8 cellular contexts compared by ENCODE assay signal in genomic region chr7:100407285-100408180, GRCh38. TPM values are rescaled to one million over a fixed set of nuclear protein-coding genes. Genes with fewer than 3 reads are reported as not detected.
A peak's percentile ranks its signal among the peaks of the same experiment; 100 is the strongest.
DNase-seq lines count a peak whose midpoint lies in the region; ATAC-seq, FAIRE-seq and TF ChIP-seq lines count a peak whose summit lies in the region.

No MANE protein-coding gene starts in this region.

- no peak overlapping the region for H2BK5ac ChIP-seq in IMR-90 (ENCODE audit: low read depth, low read length, poor library complexity, severe bottlenecking)

- H4K20me1 ChIP-seq in IMR-90 (ENCODE audit: insufficient read depth, low read length): no peaks in the 10 kb centered on the region

- POLR2A ChIA-PET in IMR-90 (lab: Charles Lee; ENCODE audit: unreplicated experiment): no interaction called here

- H3K4me3 ChIP-seq in IMR-90 (ENCODE audit: insufficient read depth, low read depth, low read length) (no peak overlapping the region), astrocyte of the cerebellum (ENCODE audit: low read depth, low read length) (no peak overlapping the region)

- BruUV-seq in IMR-90 (replicated peaks; lab: Mats Ljungman, UMichigan): no TSS peak

- no peak overlapping the region for H3K18ac ChIP-seq in IMR-90 (ENCODE audit: low read depth, low read length)

- CTCF ChIA-PET in IMR-90 (lab: Yijun Ruan, JAX): interaction anchor here (0.5 to 1.3 kb wide), 6 partner anchors 10 to 276 kb away, joined by 3 to 4 read pairs (median 4); no protein-coding TSS in a partner anchor

- no peak overlapping the region for H3K14ac ChIP-seq in IMR-90 (replicated peaks; ENCODE audit: low read depth, low read length)

- no peak overlapping the region for H2BK15ac ChIP-seq in IMR-90 (ENCODE audit: low read depth, low read length)

- TF ChIP-seq CTCF in IMR-90 (conservative IDR thresholded peaks at IDR 0.05; ENCODE audit: low read depth, low read length): peak; percentile 75
- TF ChIP-seq CTCF in astrocyte of the cerebellum (IDR thresholded peaks at IDR 0.05; ENCODE audit: low read depth, low read length, missing control alignments): peak; percentile 74

- H3K79me1 ChIP-seq in IMR-90 (ENCODE audit: low read depth in 1 of 2, low read length in 2 of 2): no peaks in the 10 kb centered on the region

- H2AK5ac ChIP-seq in IMR-90 (ENCODE audit: low read depth, low read length): no peak overlapping the region

- H3K4ac ChIP-seq in IMR-90 (ENCODE audit: low read depth, low read length): no peak overlapping the region

- no peak overlapping the region for H2BK20ac ChIP-seq in IMR-90 (ENCODE audit: low read depth, low read length)

- H3K27ac ChIP-seq in IMR-90 (ENCODE audit: insufficient read depth, low read length): no peak overlapping the region

- dilution Hi-C loops in IMR-90 (cut with HindIII; ENCODE audit: low sequenced_read_pairs, unreplicated experiment): no loop called here

- H3K9ac ChIP-seq in IMR-90 (ENCODE audit: low read depth, low read length): no peak overlapping the region

- no peak overlapping the region for H2AFZ ChIP-seq in IMR-90 (replicated peaks; ENCODE audit: low read length, poor library complexity)

- no peak overlapping the region for H4K5ac ChIP-seq in IMR-90 (ENCODE audit: low read depth, low read length)

- no peak overlapping the region for H2AK9ac ChIP-seq in IMR-90 (replicated peaks; ENCODE audit: low read depth, low read length, poor library complexity)

- no peaks in the 10 kb centered on the region; the same call in 1 of the 2 replicates for H3K4me1 ChIP-seq in IMR-90 (ENCODE audit: control insufficient read depth, insufficient read depth, low read length)

- no peak overlapping the region for H2BK120ac ChIP-seq in IMR-90 (ENCODE audit: low read depth, low read length)

- H4K91ac ChIP-seq in IMR-90 (ENCODE audit: insufficient read depth, low read depth, low read length): no peak overlapping the region

- peaks cover 45% of the 10 kb centered on the region for H3K27me3 ChIP-seq in IMR-90 (ENCODE audit: control insufficient read depth, insufficient read depth, low read length)

- peak; percentile 85 for FAIRE-seq in G401.6 (lab: Jason Lieb, UNC)

- no peak for TF ChIP-seq POLR2A in IMR-90 (IDR thresholded peaks at IDR 0.05; ENCODE audit: low read depth, low read length)

- H3K36me3 ChIP-seq in IMR-90 (ENCODE audit: control insufficient read depth, insufficient read depth, low read length): no peaks in the 10 kb centered on the region

- intact Hi-C loops in IMR-90 (cut with micrococcal nuclease): loop anchor here (2.0 kb wide), 1 partner anchor 275 kb away; no protein-coding TSS in a partner anchor

- H3K9me1 ChIP-seq in IMR-90 (ENCODE audit: insufficient read depth, low read length): no peaks in the 10 kb centered on the region

- ATAC-seq in IMR-90 (ENCODE audit: low read depth) (peak; percentile 98), GM19023 (IDR thresholded peaks at IDR 0.05; ENCODE audit: unreplicated experiment) (no peak)

- no peak overlapping the region for H3K56ac ChIP-seq in IMR-90 (ENCODE audit: extremely low read depth, insufficient read depth, low read length)

- H3K23ac ChIP-seq in IMR-90 (ENCODE audit: low read depth, low read length): no peak overlapping the region

- in situ Hi-C loops in IMR-90 (cut with MboI; ENCODE audit: low sequenced_read_pairs): no loop called here
- in situ Hi-C loops in astrocyte of the cerebellum (cut with HindIII; ENCODE audit: low sequenced_read_pairs): no loop called here

- H4K8ac ChIP-seq in IMR-90 (ENCODE audit: low read depth in 2 of 2, low read length in 2 of 2): no peak overlapping the region

- no peaks in the 10 kb centered on the region for H3K9me3 ChIP-seq in IMR-90 (ENCODE audit: control insufficient read depth, insufficient read depth, low read length)

- DNase-seq in A172 (ENCODE audit: low spot score) (peak; percentile 82), IMR-90 (peak; percentile 81), RPMI7951 (ENCODE audit: low read depth) (peak; percentile 70), astrocyte of the cerebellum (ENCODE audit: low read depth) (peak; percentile 64), inferior parietal cortex (ENCODE audit: extremely low spot score) (peak; percentile 68)
- peak; percentile 12 for DNase-seq in stimulated activated CD4-positive, alpha-beta T cell treated with anti-CD3 and anti-CD28 coated beads, Interleukin-4, amount 100 ng/mL, for 1 hour

- no peak overlapping the region for H3K4me2 ChIP-seq in IMR-90 (ENCODE audit: low read depth, low read length)

- peak; percentile 73 for TF ChIP-seq RAD21 in IMR-90 (IDR thresholded peaks at IDR 0.05; ENCODE audit: low read length)

- 13% methylated on average over 2 of the region's 12 CpGs; no CpG with 5 or more reads in 1 of the 2 experiments for WGBS in IMR-90 (ENCODE audit: extremely low coverage in 2 of 2, insufficient read length in 1 of 2), 2 experiments

TF ChIP-seq in IMR-90, 13 proteins besides CTCF, POLR2A, EP300 and RAD21:
- TF ChIP-seq SMC3 (IDR thresholded peaks at IDR 0.05; ENCODE audit: low read depth, low read length) (peak; percentile 56), MAZ (IDR thresholded peaks at IDR 0.05; ENCODE audit: borderline replicate concordance, low read depth, low read length) (no peak), FOS (IDR thresholded peaks at IDR 0.05; ENCODE audit: low read depth, low read length) (peak; percentile 18; the same call in 1 of the 2 replicates), NFE2L2 (IDR thresholded peaks at IDR 0.05; ENCODE audit: low read depth, low read length) (no peak), RFX5 (IDR thresholded peaks at IDR 0.05; ENCODE audit: low read depth, low read length) (no peak), MXI1 (IDR thresholded peaks at IDR 0.05; ENCODE audit: borderline replicate concordance, low read depth, low read length) (no peak), RCOR1 (IDR thresholded peaks at IDR 0.05; ENCODE audit: insufficient replicate concordance, low read length) (no peak), MAFK (IDR thresholded peaks at IDR 0.05; ENCODE audit: low read depth, low read length) (no peak), CEBPB (IDR thresholded peaks at IDR 0.05; ENCODE audit: low read depth, low read length) (no peak), ELK1 (IDR thresholded peaks at IDR 0.05; ENCODE audit: borderline replicate concordance, low read depth, low read length) (no peak), CHD1 (IDR thresholded peaks at IDR 0.05; ENCODE audit: low read depth, low read length) (no peak), BHLHE40 (IDR thresholded peaks at IDR 0.05; ENCODE audit: low read depth, low read length) (no peak)
- TF ChIP-seq, protein P1, sequence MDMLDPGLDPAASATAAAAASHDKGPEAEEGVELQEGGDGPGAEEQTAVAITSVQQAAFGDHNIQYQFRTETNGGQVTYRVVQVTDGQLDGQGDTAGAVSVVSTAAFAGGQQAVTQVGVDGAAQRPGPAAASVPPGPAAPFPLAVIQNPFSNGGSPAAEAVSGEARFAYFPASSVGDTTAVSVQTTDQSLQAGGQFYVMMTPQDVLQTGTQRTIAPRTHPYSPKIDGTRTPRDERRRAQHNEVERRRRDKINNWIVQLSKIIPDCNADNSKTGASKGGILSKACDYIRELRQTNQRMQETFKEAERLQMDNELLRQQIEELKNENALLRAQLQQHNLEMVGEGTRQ (IDR thresholded peaks at IDR 0.05; ENCODE audit: low read depth, low read length): no peak

RNA-seq across cellular contexts. Expression of gene ZCWPW1, which starts 21.0 kb away (rescaled TPM):
- total RNA-seq in A172 (2014; rRNA removed; shearing (Covaris generic)): 2.9 and 3.7 TPM in 2 replicates
- total RNA-seq in IMR-90 (2012; rRNA removed): 0.56 and 0.72 TPM in 2 replicates
- 0.76 and 1.3 TPM in 2 replicates for polyA plus RNA-seq in IMR-90 (2012; rRNA removed)
- 0.37 and 0.51 TPM in 2 replicates for polyA plus RNA-seq in IMR-90 (2012; cell fraction: cytosol; rRNA removed)
- 1.3 and 2.5 TPM in 2 replicates for polyA plus RNA-seq in IMR-90 (2012; cell fraction: nucleus; rRNA removed; ENCODE audit: low replicate concordance)
- 0.20 and 3.7 TPM in 2 replicates for total RNA-seq in RPMI7951 (2014; rRNA removed; shearing (Covaris generic))

RNA-seq across cellular contexts. Expression of gene MEPCE, which starts 22.1 kb away (rescaled TPM):
- total RNA-seq in A172 (2014; rRNA removed; shearing (Covaris generic)): 33.4 and 34.8 TPM in 2 replicates
- 20.3 and 22.9 TPM in 2 replicates for total RNA-seq in IMR-90 (2012; rRNA removed)
- polyA plus RNA-seq in IMR-90 (2012; rRNA removed): 17.6 and 18.2 TPM in 2 replicates
- 13.7 and 14.6 TPM in 2 replicates for polyA plus RNA-seq in IMR-90 (2012; cell fraction: cytosol; rRNA removed)
- polyA plus RNA-seq in IMR-90 (2012; cell fraction: nucleus; rRNA removed; ENCODE audit: low replicate concordance): 23.5 and 26.5 TPM in 2 replicates
- total RNA-seq in RPMI7951 (2014; rRNA removed; shearing (Covaris generic)): 22.2 and 22.5 TPM in 2 replicates

RNA-seq across cellular contexts. Expression of gene PPP1R35, which starts 28.8 kb away (rescaled TPM):
- 55.0 and 67.7 TPM in 2 replicates for total RNA-seq in A172 (2014; rRNA removed; shearing (Covaris generic))
- total RNA-seq in IMR-90 (2012; rRNA removed): 5.6 and 7.8 TPM in 2 replicates
- polyA plus RNA-seq in IMR-90 (2012; rRNA removed): 25.5 and 36.7 TPM in 2 replicates
- 19.4 and 32.1 TPM in 2 replicates for polyA plus RNA-seq in IMR-90 (2012; cell fraction: cytosol; rRNA removed)
- polyA plus RNA-seq in IMR-90 (2012; cell fraction: nucleus; rRNA removed; ENCODE audit: low replicate concordance): 103 and 138 TPM in 2 replicates
- total RNA-seq in RPMI7951 (2014; rRNA removed; shearing (Covaris generic)): 30.5 and 40.4 TPM in 2 replicates

RNA-seq across cellular contexts. Expression of gene PILRA, which starts 34.2 kb away (rescaled TPM):
- total RNA-seq in A172 (2014; rRNA removed; shearing (Covaris generic)): not detected in 2 replicates
- total RNA-seq in IMR-90 (2012; rRNA removed): not detected in 2 replicates
- polyA plus RNA-seq in IMR-90 (2012; rRNA removed): 0.13 and 0.56 TPM in 2 replicates
- 0.29 TPM in 1 of 2 replicates, not detected in the other for polyA plus RNA-seq in IMR-90 (2012; cell fraction: cytosol; rRNA removed)
- 3.6 and 4.6 TPM in 2 replicates for polyA plus RNA-seq in IMR-90 (2012; cell fraction: nucleus; rRNA removed; ENCODE audit: low replicate concordance)
- total RNA-seq in RPMI7951 (2014; rRNA removed; shearing (Covaris generic)): not detected in 2 replicates

RNA-seq across cellular contexts. Expression of gene PILRB, which starts 49.6 kb away (rescaled TPM):
- total RNA-seq in A172 (2014; rRNA removed; shearing (Covaris generic)): 14.3 and 16.4 TPM in 2 replicates
- total RNA-seq in IMR-90 (2012; rRNA removed): 3.3 and 3.4 TPM in 2 replicates
- 22.1 and 22.2 TPM in 2 replicates for polyA plus RNA-seq in IMR-90 (2012; rRNA removed)
- polyA plus RNA-seq in IMR-90 (2012; cell fraction: cytosol; rRNA removed): 7.7 TPM in 2 replicates
- polyA plus RNA-seq in IMR-90 (2012; cell fraction: nucleus; rRNA removed; ENCODE audit: low replicate concordance): 142 and 264 TPM in 2 replicates
- total RNA-seq in RPMI7951 (2014; rRNA removed; shearing (Covaris generic)): 7.7 and 10.1 TPM in 2 replicates

Comparison
In these comparisons a context has a peak if more than half of its experiments do, and no peak if none do; other contexts are left out.
1. DNase-seq: peak in every context shown above with its lines; median percentile 82 in A172; 81 in IMR-90; 70 in RPMI7951; 68 in inferior parietal cortex; 64 in astrocyte of the cerebellum; 12 in stimulated activated CD4-positive, alpha-beta T cell treated with anti-CD3 and anti-CD28 coated beads, Interleukin-4, amount 100 ng/mL, for 1 hour.